15 cellular contexts compared by ENCODE assay signal in the genomic region with DNA sequence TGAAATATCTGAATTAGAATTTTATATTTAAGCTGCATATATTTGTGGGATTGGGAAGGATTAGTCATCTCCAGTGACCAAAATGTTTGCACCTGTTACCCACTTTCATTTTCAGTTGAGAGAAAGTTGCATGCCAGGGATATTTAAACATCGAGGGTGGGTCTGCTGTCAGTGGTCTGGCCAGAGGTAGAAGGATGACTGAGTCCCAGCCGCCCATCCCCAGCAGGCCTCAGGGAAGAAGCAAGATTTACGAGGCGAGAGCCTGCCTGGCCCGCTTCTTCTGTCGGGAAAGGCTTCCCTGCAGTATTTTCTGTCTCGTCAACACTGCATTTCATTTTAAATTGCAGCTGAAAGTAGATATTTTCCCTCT. TPM values are rescaled to one million over a fixed set of nuclear protein-coding genes. Genes with fewer than 3 reads are reported as not detected.
A peak's percentile ranks its signal among the peaks of the same experiment; 100 is the strongest.
DNase-seq lines count a peak whose midpoint lies in the region; ATAC-seq and TF ChIP-seq lines count a peak whose summit lies in the region.
"Had no signal": no experiment of that assay in that cellular context is flagged by ENCODE, and none has a peak within 500 bp of the region (broad histone marks: within the 10 kb centered on the region; RNA-seq: fewer than 3 reads in every experiment).

No MANE protein-coding gene starts in this region.

- no peak for TF ChIP-seq POLR2A in transverse colon (IDR thresholded peaks at IDR 0.05)

- CTCF ChIA-PET in activated CD8-positive, alpha-beta T cell treated with anti-CD3 and anti-CD28 coated beads, Interleukin-2, amount 10 ng/mL, durations not matched to agents 7 days and 5 days (lab: Charles Lee), result interaction anchor here (1.0 to 1.2 kb wide), 2 partner anchors 189 to 204 kb away, joined by 4 read pairs; a partner anchor contains a TSS

- intact Hi-C loops in left ventricle myocardium inferior (cut with micrococcal nuclease) (loop anchor here (5.0 to 10.0 kb wide), 2 partner anchors 77 to 130 kb away; no protein-coding TSS in a partner anchor), transverse colon (cut with DNase I; ENCODE audit: low total_unique reads) (loop anchor here (5.0 kb wide), 1 partner anchor 127 kb away; no protein-coding TSS in a partner anchor)

- no peaks in the 10 kb centered on the region for H3K9me3 ChIP-seq in left ventricle myocardium inferior (replicated peaks)
- no peaks in the 10 kb centered on the region for H3K9me3 ChIP-seq in right atrium auricular region
- no peaks in the 10 kb centered on the region for H3K9me3 ChIP-seq in muscle layer of colon (ENCODE audit: low read length)
- no peaks in the 10 kb centered on the region for H3K9me3 ChIP-seq in transverse colon
- H3K9me3 ChIP-seq: vagina had no signal

- H3K27me3 ChIP-seq in left ventricle myocardium inferior (ENCODE audit: low read depth) (no peaks in the 10 kb centered on the region), right atrium auricular region (no peaks in the 10 kb centered on the region), muscle layer of colon (ENCODE audit: control insufficient read depth in 1 of 2, insufficient read depth in 2 of 2, low read length in 2 of 2) (no peaks in the 10 kb centered on the region), transverse colon (peaks cover 34% of the 10 kb centered on the region)
- H3K27me3 ChIP-seq: vagina had no signal

- no peaks in the 10 kb centered on the region for H3K9me3 Mint-ChIP-seq in activated CD8-positive, alpha-beta T cell treated with anti-CD3 and anti-CD28 coated beads, Interleukin-2, amount 10 ng/mL, durations not matched to agents 7 days and 5 days (ENCODE audit: insufficient read depth)

- peak overlapping the region; percentile 17 for H3K4me3 Mint-ChIP-seq in activated CD8-positive, alpha-beta T cell treated with anti-CD3 and anti-CD28 coated beads, Interleukin-2, amount 10 ng/mL, durations not matched to agents 7 days and 5 days

- peak overlapping the region; percentile 86 for H3K27ac ChIP-seq in left ventricle myocardium inferior (replicated peaks)
- H3K27ac ChIP-seq in right atrium auricular region, result no peak overlapping the region
- peak overlapping the region; percentile 82 for H3K27ac ChIP-seq in muscle layer of colon (ENCODE audit: low read depth, low read length)
- peak overlapping the region in 3 of 4 donors; percentile 77 to 90 (median 86) for H3K27ac ChIP-seq in transverse colon

- H3K27ac Mint-ChIP-seq in activated CD8-positive, alpha-beta T cell treated with anti-CD3 and anti-CD28 coated beads, Interleukin-2, amount 10 ng/mL, durations not matched to agents 7 days and 5 days, result no peak overlapping the region

- 20 to 44% methylated on average over 2 to 7 of the region's 7 CpGs for WGBS in transverse colon (ENCODE audit: low coverage in 1 of 2), 2 donors

- H3K36me3 Mint-ChIP-seq in activated CD8-positive, alpha-beta T cell treated with anti-CD3 and anti-CD28 coated beads, Interleukin-2, amount 10 ng/mL, durations not matched to agents 7 days and 5 days (ENCODE audit: low read depth), result peaks cover 12% of the 10 kb centered on the region

- no peak for DNase-seq in left ventricle myocardium inferior
- no peak for DNase-seq in right atrium auricular region (ENCODE audit: low spot score)
- DNase-seq in activated CD8-positive, alpha-beta T cell treated with anti-CD3 and anti-CD28 coated beads, Interleukin-2, amount 10 ng/mL, durations not matched to agents 7 days and 5 days, result no peak
- DNase-seq in transverse colon, result no peak
- DNase-seq in CD1c-positive myeloid dendritic cell (ENCODE audit: extremely low spot score), result no peak
- DNase-seq in GM13977 (ENCODE audit: low spot score), result no peak
- DNase-seq: activated CD4-positive, alpha-beta T cell treated with anti-CD3 and anti-CD28 coated beads, Interleukin-2, amount 50 U/mL, for 4 hours; DND-41; mammary epithelial cell; NCI-H146; NCI-H524 treated with DMSO at 0.1 percent for 48 hours had no signal

- POLR2A ChIA-PET in activated CD8-positive, alpha-beta T cell treated with anti-CD3 and anti-CD28 coated beads, Interleukin-2, amount 10 ng/mL, durations not matched to agents 7 days and 5 days (lab: Charles Lee), result interaction anchor here (0.6 to 1.3 kb wide), 2 partner anchors 57 to 359 kb away, joined by 3 to 4 read pairs; no protein-coding TSS in a partner anchor

- H3K4me1 ChIP-seq in left ventricle myocardium inferior (peaks cover 51% of the 10 kb centered on the region), right atrium auricular region (peaks cover 0 to 35% of the 10 kb centered on the region in 2 donors), muscle layer of colon (ENCODE audit: insufficient read depth, low read length) (peaks cover 38% of the 10 kb centered on the region), transverse colon (peaks cover 13 to 42% (median 28%) of the 10 kb centered on the region in 4 donors)
- H3K4me1 ChIP-seq: parathyroid adenoma had no signal

- TF ChIP-seq CTCF in left ventricle myocardium inferior (IDR thresholded peaks at IDR 0.05; ENCODE audit: borderline replicate concordance) (no peak), right atrium auricular region (IDR thresholded peaks at IDR 0.05) (no peak), transverse colon (IDR thresholded peaks at IDR 0.05) (no peak), GM13977 (IDR thresholded peaks at IDR 0.05; ENCODE audit: extremely low read depth, insufficient read depth, missing control alignments) (no peak)

- in situ Hi-C loops in transverse colon (cut with MboI; ENCODE audit: low pct_ligation_motif_present in 1 of 4, low pct_unique_long_range_greater_than_20kb in 1 of 4, low sequenced_read_pairs in 3 of 4) (loop anchor here in 3 of 4 donors (10.0 to 25.0 kb wide), 2 partner anchors 172 to 180 kb away; no protein-coding TSS in a partner anchor), GM13977 (cut with MboI; ENCODE audit: low pct_unique_long_range_greater_than_20kb, low sequenced_read_pairs, unreplicated experiment) (no loop called here)

- H3K36me3 ChIP-seq in left ventricle myocardium inferior, result no peaks in the 10 kb centered on the region
- no peaks in the 10 kb centered on the region for H3K36me3 ChIP-seq in right atrium auricular region
- H3K36me3 ChIP-seq in muscle layer of colon (ENCODE audit: insufficient read depth, low read length), result no peaks in the 10 kb centered on the region
- no peaks in the 10 kb centered on the region for H3K36me3 ChIP-seq in transverse colon
- H3K36me3 ChIP-seq: vagina had no signal

- no peak for ATAC-seq in activated CD8-positive, alpha-beta T cell treated with anti-CD3 and anti-CD28 coated beads, Interleukin-2, amount 10 ng/mL, durations not matched to agents 7 days and 5 days
- ATAC-seq in esophagus mucosa, result no peak

- peaks cover 49% of the 10 kb centered on the region for H3K4me1 Mint-ChIP-seq in activated CD8-positive, alpha-beta T cell treated with anti-CD3 and anti-CD28 coated beads, Interleukin-2, amount 10 ng/mL, durations not matched to agents 7 days and 5 days (ENCODE audit: low read depth)

- H3K4me3 ChIP-seq in left ventricle myocardium inferior (no peak overlapping the region), right atrium auricular region (no peak overlapping the region), muscle layer of colon (ENCODE audit: low read depth in 1 of 2, low read length in 2 of 2) (no peak overlapping the region), transverse colon (no peak overlapping the region)

- TF ChIP-seq EP300 in transverse colon (IDR thresholded peaks at IDR 0.05; ENCODE audit: low read depth), result no peak

- H3K9ac ChIP-seq in muscle layer of colon (ENCODE audit: low read length), result no peak overlapping the region
- H3K9ac ChIP-seq: parathyroid adenoma had no signal

- H3K27me3 Mint-ChIP-seq in activated CD8-positive, alpha-beta T cell treated with anti-CD3 and anti-CD28 coated beads, Interleukin-2, amount 10 ng/mL, durations not matched to agents 7 days and 5 days (ENCODE audit: low read depth), result peaks cover 31% of the 10 kb centered on the region

RNA-seq across cellular contexts. Expression of a gene that starts 1.4 kb away (rescaled TPM):
- total RNA-seq in left ventricle myocardium inferior (18.0 TPM), right atrium auricular region (10 to 100 TPM in 1 of 2 donors, 1 to 10 TPM in 1; 9.4 to 13.6 TPM), transverse colon (1 to 10 TPM; 2.4 to 6.8 (median 4.3) TPM), esophagus mucosa (2.6 TPM)
- total RNA-seq in activated CD8-positive, alpha-beta T cell treated with anti-CD3 and anti-CD28 coated beads, Interleukin-2, amount 10 ng/mL, durations not matched to agents 7 days and 5 days, result 10 to 100 TPM; 16.8 to 17.9 TPM

Comparison
In these comparisons a context has a peak if more than half of its experiments do, and no peak if none do; other contexts are left out.
1. H3K27ac ChIP-seq: peak in left ventricle myocardium inferior (single experiment), muscle layer of colon (single experiment) and transverse colon (3 of 4); none in right atrium auricular region (0 of 2).